In the genomic region with DNA sequence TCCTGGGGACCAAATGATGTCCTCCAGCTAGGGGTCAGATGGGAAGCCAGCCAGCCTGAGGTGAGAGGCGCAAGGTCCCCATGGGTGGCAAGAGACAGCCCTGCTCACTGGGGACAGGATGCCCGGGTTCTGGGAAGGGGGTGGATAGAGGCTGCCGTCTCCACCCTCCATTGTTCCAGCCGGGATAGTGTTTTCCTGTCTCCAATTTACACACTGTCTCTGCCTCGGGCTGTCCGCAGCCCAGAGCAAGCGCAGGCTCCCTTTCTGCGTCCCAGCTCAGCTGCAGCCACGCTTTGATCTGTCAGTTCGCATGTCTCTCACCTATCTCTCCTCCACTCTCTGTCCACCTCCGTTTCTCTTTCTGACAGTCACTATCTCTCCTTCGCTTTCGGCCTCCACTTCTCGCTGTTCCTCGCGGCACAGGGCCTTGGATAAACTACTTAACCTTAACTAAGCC, we compare ENCODE assay signal across 9 cellular contexts. TPM values are rescaled to one million over a fixed set of nuclear protein-coding genes. Genes with fewer than 3 reads are reported as not detected.
DNase-seq lines count a peak whose midpoint lies in the region; ATAC-seq and TF ChIP-seq lines count a peak whose summit lies in the region.
"Had no signal": no experiment of that assay in that cellular context is flagged by ENCODE, and none has a peak within 500 bp of the region (broad histone marks: within the 10 kb centered on the region; RNA-seq: fewer than 3 reads in every experiment).

No MANE protein-coding gene starts in this region.

- peaks cover 3% of the 10 kb centered on the region for H3K4me1 ChIP-seq in fibroblast of lung (ENCODE audit: control insufficient read depth, extremely low read depth, insufficient read depth, low read length)
- H3K4me1 ChIP-seq in mucosa of stomach (ENCODE audit: control insufficient read depth, insufficient read depth, low read length): peaks cover 29% of the 10 kb centered on the region

- no peaks in the 10 kb centered on the region for H4K20me1 ChIP-seq in fibroblast of lung (ENCODE audit: control insufficient read depth, extremely low read depth, insufficient read depth, low read length)

- no peak for ATAC-seq in Right ventricle myocardium inferior
- ATAC-seq: activated T-cell treated with anti-CD3 and anti-CD28 coated beads, Interleukin-2, amount 50 U/mL, for 72 hours had no signal

- H3K79me2 ChIP-seq in fibroblast of lung (ENCODE audit: control insufficient read depth, insufficient read depth, low read length): peaks cover 27% of the 10 kb centered on the region

- DNase-seq in Right ventricle myocardium inferior (ENCODE audit: missing footprints) (peak; percentile 48), cardiac septum (ENCODE audit: low spot score) (no peak), fibroblast of lung (ENCODE audit: low read depth in 2 of 2) (no peak), COR-L47 (lab: John Stamatoyannopoulos, UW) (no peak), amygdala (lab: John Stamatoyannopoulos, UW) (no peak), GM19238 (ENCODE audit: insufficient read length, low spot score) (no peak), GM19240 (ENCODE audit: insufficient read length, low spot score) (no peak)
- DNase-seq: activated T-cell treated with anti-CD3 and anti-CD28 coated beads, Interleukin-2, amount 50 U/mL, for 72 hours had no signal

- peaks cover 17% of the 10 kb centered on the region for H3K36me3 ChIP-seq in fibroblast of lung (ENCODE audit: control insufficient read depth, insufficient read depth, low read length)
- H3K36me3 ChIP-seq in mucosa of stomach (ENCODE audit: control insufficient read depth, insufficient read depth, low read length): no peaks in the 10 kb centered on the region

- H3K27me3 ChIP-seq in fibroblast of lung (ENCODE audit: control insufficient read depth, insufficient read depth, low read length) (no peaks in the 10 kb centered on the region), mucosa of stomach (ENCODE audit: control insufficient read depth, insufficient read depth, low read length) (peaks cover 3% of the 10 kb centered on the region)

- peak overlapping the region; percentile 87 to 88 (median 88) for H3K4me3 ChIP-seq in fibroblast of lung (replicated peaks in 1 of 4; ENCODE audit: control extremely low read depth in 1 of 4, insufficient read depth in 1 of 4, low read depth in 3 of 4, low read length in 4 of 4)
- H3K4me3 ChIP-seq in mucosa of stomach (ENCODE audit: low read length): peak overlapping the region; percentile 1

- H3K9me3 ChIP-seq in fibroblast of lung (ENCODE audit: control insufficient read depth, insufficient read depth, low read depth, low read length): no peaks in the 10 kb centered on the region
- H3K9me3 ChIP-seq in mucosa of stomach (ENCODE audit: control insufficient read depth, low read length): no peaks in the 10 kb centered on the region

- TF ChIP-seq CTCF in fibroblast of lung (conservative IDR thresholded peaks at IDR 0.05 in 1 of 2, IDR thresholded peaks at IDR 0.05 in 1 of 2; ENCODE audit: low read depth in 1 of 2, low read length in 2 of 2): no peak

- H3K9ac ChIP-seq in fibroblast of lung (ENCODE audit: insufficient read depth, low read length) (no peak overlapping the region), mucosa of stomach (ENCODE audit: low read length) (peak overlapping the region; percentile 35)

- H3K27ac ChIP-seq in fibroblast of lung (ENCODE audit: insufficient read depth, low read length): peak overlapping the region; percentile 8

- H3K4me2 ChIP-seq in fibroblast of lung (ENCODE audit: extremely low read depth, insufficient read depth, low read length): peak overlapping the region; percentile 60

- intact Hi-C loops in Right ventricle myocardium inferior (cut with DNase I): no loop called here
- intact Hi-C loops in cardiac septum (cut with DNase I): loop anchor here (2.0 kb wide), 1 partner anchor 14 kb away; no protein-coding TSS in a partner anchor

- H2AFZ ChIP-seq in fibroblast of lung (ENCODE audit: low read length): peak overlapping the region; percentile 10

RNA-seq across cellular contexts. Expression of a gene that starts 2.1 kb away (rescaled TPM):
- 27.0 TPM for total RNA-seq in Right ventricle myocardium inferior
- total RNA-seq in cardiac septum: 23.9 TPM
- total RNA-seq in fibroblast of lung: 75.8 and 98.8 TPM in 2 replicates
- 28.5 and 36.0 TPM in 2 replicates for polyA plus RNA-seq in fibroblast of lung
- 31.5 and 38.5 TPM in 2 replicates for polyA plus RNA-seq in fibroblast of lung (2012)
- 73.9 and 106 TPM in 2 replicates for polyA minus RNA-seq in fibroblast of lung (ENCODE audit: low replicate concordance)

RNA-seq across cellular contexts. Expression of a gene that starts 27.3 kb away (rescaled TPM):
- total RNA-seq in Right ventricle myocardium inferior (10.2 TPM), cardiac septum (6.9 TPM), fibroblast of lung (13.4 and 18.5 TPM in 2 replicates)
- polyA plus RNA-seq in fibroblast of lung: 6.6 and 7.1 TPM in 2 replicates
- polyA plus RNA-seq in fibroblast of lung (2012): 13.4 and 19.0 TPM in 2 replicates
- 31.2 and 54.8 TPM in 2 replicates for polyA minus RNA-seq in fibroblast of lung (ENCODE audit: low replicate concordance)

RNA-seq across cellular contexts. Expression of a gene that starts 41.9 kb away (rescaled TPM):
- 15.5 TPM for total RNA-seq in Right ventricle myocardium inferior
- 24.4 TPM for total RNA-seq in cardiac septum
- 61.9 and 96.1 TPM in 2 replicates for total RNA-seq in fibroblast of lung
- polyA plus RNA-seq in fibroblast of lung: 76.2 and 89.8 TPM in 2 replicates
- polyA plus RNA-seq in fibroblast of lung (2012): 101 and 132 TPM in 2 replicates
- polyA minus RNA-seq in fibroblast of lung (ENCODE audit: low replicate concordance): 53.6 and 71.9 TPM in 2 replicates

RNA-seq across cellular contexts. Expression of a gene that starts 49.7 kb away (rescaled TPM):
- total RNA-seq in Right ventricle myocardium inferior (70.5 TPM), cardiac septum (62.9 TPM), fibroblast of lung (29.3 and 32.0 TPM in 2 replicates)
- 33.7 and 56.9 TPM in 2 replicates for polyA plus RNA-seq in fibroblast of lung
- polyA plus RNA-seq in fibroblast of lung (2012): 68.3 and 107 TPM in 2 replicates
- polyA minus RNA-seq in fibroblast of lung (ENCODE audit: low replicate concordance): 64.3 and 132 TPM in 2 replicates
